ENCODE assay signal across 9 cellular contexts in genomic region chr1:64895500-64895899, GRCh38.
A peak's percentile ranks its signal among the peaks of the same experiment; 100 is the strongest.
DNase-seq lines count a peak whose midpoint lies in the region; ATAC-seq, FAIRE-seq and TF ChIP-seq lines count a peak whose summit lies in the region.
"Had no signal": no experiment of that assay in that cellular context is flagged by ENCODE, and none has a peak within 500 bp of the region (broad histone marks: within the 10 kb centered on the region; RNA-seq: fewer than 3 reads in every experiment).

No MANE protein-coding gene starts in this region.

- ATAC-seq in GM19328 (IDR thresholded peaks at IDR 0.05; ENCODE audit: unreplicated experiment) (peak; percentile 54), HG03066 (IDR thresholded peaks at IDR 0.05; ENCODE audit: low read depth, unreplicated experiment) (peak; percentile 73)

- peak overlapping the region in 4 of 7 donors; percentile 9 to 75 (median 54) for H3K27ac Mint-ChIP-seq in CD14-positive monocyte

- DNase-seq in CD14-positive monocyte (ENCODE audit: low spot score) (no peak), SKM-1 (lab: John Stamatoyannopoulos, UW; ENCODE audit: unreplicated experiment) (peak; percentile 94), H7 (no peak), D341Med (ENCODE audit: low spot score) (no peak), NCI-H2196 treated with DMSO at 0.1 percent for 48 hours (lab: John Stamatoyannopoulos, UW; ENCODE audit: unreplicated experiment) (no peak), frontal cortex (ENCODE audit: low spot score in 2 of 2) (no peak)
- DNase-seq: NCI-H1092 had no signal

- no peaks in the 10 kb centered on the region for H3K9me3 Mint-ChIP-seq in CD14-positive monocyte

- TF ChIP-seq CTCF in CD14-positive monocyte (IDR thresholded peaks at IDR 0.05): no peak

- no peaks in the 10 kb centered on the region for H3K27me3 ChIP-seq in H7 (ENCODE audit: control insufficient read depth, insufficient read depth, low read length)

- no peaks in the 10 kb centered on the region for H3K36me3 ChIP-seq in H7 (replicated peaks; ENCODE audit: control insufficient read depth, insufficient read depth, low read length)

- H3K27me3 Mint-ChIP-seq in CD14-positive monocyte (ENCODE audit: low read depth in 3 of 3): peaks cover 0 to 2% (median 0%) of the 10 kb centered on the region in 3 donors

- H3K36me3 Mint-ChIP-seq in CD14-positive monocyte: peaks cover 0 to 9% of the 10 kb centered on the region in 2 donors

- H3K4me3 Mint-ChIP-seq in CD14-positive monocyte: no peak overlapping the region

- peaks cover 66% of the 10 kb centered on the region for H3K4me1 Mint-ChIP-seq in CD14-positive monocyte

- H3K4me3 ChIP-seq in H7 (ENCODE audit: insufficient read depth, low read depth, low read length): no peak overlapping the region

- intact Hi-C loops in CD14-positive monocyte (cut with micrococcal nuclease): loop anchor here (5.0 kb wide), 2 partner anchors 37 to 62 kb away; no protein-coding TSS in a partner anchor

- FAIRE-seq in frontal cortex (lab: Jason Lieb, UNC): no peak
